In the genomic region with DNA sequence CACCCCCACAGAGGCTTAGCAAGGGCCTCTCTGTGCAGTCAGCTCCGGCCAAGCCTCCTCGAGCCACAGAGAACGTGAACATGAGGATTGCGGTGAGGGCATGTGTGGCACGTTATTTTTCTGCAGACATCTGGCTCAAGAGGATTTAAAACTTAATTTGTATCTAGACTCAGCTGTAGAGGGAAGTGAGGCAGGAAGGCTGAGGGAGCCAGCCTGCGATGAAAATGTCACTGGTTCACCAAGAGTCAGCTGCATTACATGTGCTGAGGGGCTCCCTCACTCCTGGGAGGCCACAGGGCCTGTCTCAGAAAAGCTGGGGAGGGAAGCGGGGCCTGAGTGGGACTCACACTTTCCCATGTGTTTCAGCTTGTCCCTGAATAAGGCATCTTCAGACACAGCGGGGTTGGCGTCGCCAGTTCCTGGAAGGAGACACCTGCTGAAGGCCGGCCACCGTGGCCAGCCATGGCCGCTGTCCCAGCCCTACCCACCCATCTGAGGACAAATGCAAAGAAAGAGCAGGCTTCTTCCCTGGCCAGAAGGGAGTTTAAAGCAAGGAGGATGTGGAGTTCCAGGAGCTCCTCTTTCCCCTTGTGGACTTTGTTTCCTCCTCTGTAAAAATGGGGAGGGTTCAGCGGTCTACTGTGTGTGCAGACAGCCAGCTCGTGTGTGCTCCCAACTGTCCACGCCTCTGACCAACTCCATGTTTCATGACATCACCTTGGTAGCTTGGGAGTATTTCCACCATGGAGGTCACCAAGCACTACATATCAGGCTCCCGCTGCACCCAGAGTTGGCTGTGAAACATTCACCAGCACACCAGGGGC, we compare ENCODE assay signal across 8 cellular contexts. TPM values are rescaled to one million over a fixed set of nuclear protein-coding genes. Genes with fewer than 3 reads are reported as not detected.
DNase-seq lines count a peak whose midpoint lies in the region; ATAC-seq and TF ChIP-seq lines count a peak whose summit lies in the region.

No MANE protein-coding gene starts in this region.

- H3K9me2 ChIP-seq in GM23248 (ENCODE audit: insufficient read depth) (no peaks in the 10 kb centered on the region), PC-3 (replicated peaks; ENCODE audit: low read length) (no peaks in the 10 kb centered on the region)

- CTCF ChIA-PET in PC-3 (lab: Charles Lee), result interaction anchor here (0.6 to 1.4 kb wide), 3 partner anchors 9 to 727 kb away, joined by 3 to 8 read pairs (median 4); no protein-coding TSS in a partner anchor
- CTCF ChIA-PET in T-cell (lab: Charles Lee), result no interaction called here

- H3K9me3 ChIP-seq in GM23248 (ENCODE audit: low read depth) (no peaks in the 10 kb centered on the region), PC-3 (ENCODE audit: low read length) (no peaks in the 10 kb centered on the region)

- no peaks in the 10 kb centered on the region for H3K9me3 Mint-ChIP-seq in T-cell

- intact Hi-C loops in PC-3 (cut with micrococcal nuclease), result loop anchor here (5.0 kb wide), 1 partner anchor 33 kb away; no protein-coding TSS in a partner anchor

- peaks cover 12 to 23% (median 17%) of the 10 kb centered on the region in 3 donors for H3K4me1 Mint-ChIP-seq in T-cell

- no peak overlapping the region for H3K4me3 ChIP-seq in GM23248
- H3K4me3 ChIP-seq in PC-3 (ENCODE audit: low read length), result no peak overlapping the region
- H3K4me3 ChIP-seq in skin epidermis, result no peak overlapping the region

- 65 to 68% methylated on average over 17 of the region's 17 CpGs for WGBS in GM23248 (ENCODE audit: low coverage in 1 of 2, low lambda C conversion rate in 2 of 2, missing lambda C conversion rate in 2 of 2), 2 experiments

- ATAC-seq in PC-3 (no peak), foreskin keratinocyte (no peak), HG03442 (IDR thresholded peaks at IDR 0.05; ENCODE audit: unreplicated experiment) (no peak), T-cell (replicated peaks in 1 of 4) (no peak)

- POLR2A ChIA-PET in PC-3 (lab: Charles Lee; ENCODE audit: unreplicated experiment) (interaction anchor here (0.5 kb wide), 1 partner anchor 139 kb away, joined by 3 read pairs; no protein-coding TSS in a partner anchor), T-cell (lab: Charles Lee) (no interaction called here)

- H3K36me3 Mint-ChIP-seq in T-cell, result no peaks in the 10 kb centered on the region

- H2AFZ ChIP-seq in GM23248 (no peak overlapping the region), PC-3 (ENCODE audit: low read length) (peak overlapping the region; percentile 49; the same call in 1 of the 2 replicates)

- DNase-seq in GM23248, result no peak
- DNase-seq in PC-3, result no peak
- DNase-seq in foreskin keratinocyte, result no peak
- DNase-seq in T-cell, result no peak
- no peak for DNase-seq in mesenteric fat pad (ENCODE audit: low spot score)
- DNase-seq in NCI-H1436 (lab: John Stamatoyannopoulos, UW), result no peak

- H3K27me3 Mint-ChIP-seq in T-cell, result peaks cover 10 to 16% of the 10 kb centered on the region in 2 donors

- no peaks in the 10 kb centered on the region for H3K36me3 ChIP-seq in GM23248 (ENCODE audit: low read depth)
- H3K36me3 ChIP-seq in PC-3 (ENCODE audit: low read depth, low read length), result peaks cover 27% of the 10 kb centered on the region

- BruUV-seq in PC-3 (replicated peaks; lab: Mats Ljungman, UMichigan), result no TSS peak

- no peak overlapping the region for H3K27ac Mint-ChIP-seq in T-cell

- H3K27ac ChIP-seq in GM23248 (peak overlapping the region; percentile 75), PC-3 (ENCODE audit: low read length) (peak overlapping the region; percentile 85), foreskin keratinocyte (peak overlapping the region; percentile 85), skin epidermis (peak overlapping the region in 19 of 21 experiments; percentile 30 to 85 (median 70))

- H3K27me3 ChIP-seq in GM23248 (replicated peaks; ENCODE audit: insufficient read depth) (no peaks in the 10 kb centered on the region), PC-3 (ENCODE audit: low read length) (no peaks in the 10 kb centered on the region), foreskin keratinocyte (no peaks in the 10 kb centered on the region)

- H3F3A ChIP-seq in GM23248 (ENCODE audit: insufficient read depth) (peaks cover 37% of the 10 kb centered on the region), PC-3 (ENCODE audit: low read length, unreplicated experiment) (no peaks in the 10 kb centered on the region)

- H3K9ac ChIP-seq in GM23248, result peak overlapping the region; percentile 38
- H3K9ac ChIP-seq in PC-3 (ENCODE audit: low read length), result peak overlapping the region; percentile 65

- H3K79me2 ChIP-seq in GM23248 (ENCODE audit: insufficient read depth) (no peaks in the 10 kb centered on the region), PC-3 (ENCODE audit: low read length) (no peaks in the 10 kb centered on the region)

- H3K4me3 Mint-ChIP-seq in T-cell, result no peak overlapping the region

- in situ Hi-C loops in GM23248 (cut with MboI), result no loop called here

- H3K4me2 ChIP-seq in GM23248 (ENCODE audit: unreplicated experiment) (peak overlapping the region; percentile 38), PC-3 (ENCODE audit: low read length) (peak overlapping the region; percentile 55)

- no peak for TF ChIP-seq CTCF in PC-3 (conservative IDR thresholded peaks at IDR 0.05; ENCODE audit: low read depth, low read length)
- no peak for TF ChIP-seq CTCF in foreskin keratinocyte (conservative IDR thresholded peaks at IDR 0.05)

- H4K20me1 ChIP-seq in GM23248 (ENCODE audit: insufficient read depth) (no peaks in the 10 kb centered on the region), PC-3 (ENCODE audit: low read length) (no peaks in the 10 kb centered on the region)

- H3K4me1 ChIP-seq in GM23248 (ENCODE audit: insufficient read depth), result peaks cover 47% of the 10 kb centered on the region
- peaks cover 45% of the 10 kb centered on the region for H3K4me1 ChIP-seq in PC-3 (ENCODE audit: insufficient read depth, low read length)
- peaks cover 44% of the 10 kb centered on the region for H3K4me1 ChIP-seq in foreskin keratinocyte

RNA-seq across cellular contexts. Expression of a gene that starts 19.1 kb away (rescaled TPM):
- 24.8 and 33.4 TPM in 2 replicates for total RNA-seq in GM23248 (2014; rRNA removed; shearing (Covaris generic))
- polyA plus RNA-seq in GM23248 (2016; fragmentation: Nextera tagmentation; extraction: Ambion mirVana) (60.5 and 61.1 TPM in 2 replicates), foreskin keratinocyte (78.9 and 87.8 TPM in 2 replicates)
- total RNA-seq in PC-3 (2014; rRNA removed) (63.9 and 97.5 TPM in 2 replicates), foreskin keratinocyte (78.3 and 79.4 TPM in 2 replicates), T-cell (10 to 100 TPM; 13.3 to 32.3 (median 25.2) TPM), mesenteric fat pad (31.9 TPM)
